In genomic region chr2:15820283-15820591, GRCh38 we compare ENCODE assay signal across 19 cellular contexts.
DNase-seq lines count a peak whose midpoint lies in the region; ATAC-seq and TF ChIP-seq lines count a peak whose summit lies in the region.
"Had no signal": no experiment of that assay in that cellular context is flagged by ENCODE, and none has a peak within 500 bp of the region (broad histone marks: within the 10 kb centered on the region; RNA-seq: fewer than 3 reads in every experiment).

No MANE protein-coding gene starts in this region.

- H3K4me1 Mint-ChIP-seq in nephron (peaks cover 54% of the 10 kb centered on the region), neural crest cell (peaks cover 53% of the 10 kb centered on the region)
- H3K4me1 Mint-ChIP-seq: B cell had no signal

- TF ChIP-seq CTCF in nephron (IDR thresholded peaks at IDR 0.05; ENCODE audit: unreplicated experiment in 3 of 3): no peak
- no peak for TF ChIP-seq CTCF in neural crest cell (conservative IDR thresholded peaks at IDR 0.05)

- DNase-seq in SK-N-DZ (ENCODE audit: low spot score) (peak; percentile 95), neural crest cell (ENCODE audit: low read depth, low spot score) (no peak), sciatic nerve (ENCODE audit: low spot score) (no peak), cerebellum (ENCODE audit: low spot score) (no peak), iPS-NIHi7 (ENCODE audit: extremely low spot score) (no peak), left lobe of liver (ENCODE audit: low spot score) (no peak)
- DNase-seq: AML-193; Caco-2; Calu3; CD4-positive, alpha-beta T cell; CD8-positive, alpha-beta T cell; DMS79; DND-41; EL; GF-D8 had no signal

- ATAC-seq in sciatic nerve (peak; percentile 37), GM21717 (IDR thresholded peaks at IDR 0.05; ENCODE audit: unreplicated experiment) (no peak), left lobe of liver (no peak)
- ATAC-seq: A549; CD8-positive, alpha-beta T cell had no signal

- H3K36me3 Mint-ChIP-seq in nephron (ENCODE audit: low read depth): no peaks in the 10 kb centered on the region
- no peaks in the 10 kb centered on the region for H3K36me3 Mint-ChIP-seq in neural crest cell (ENCODE audit: low read depth)
- H3K36me3 Mint-ChIP-seq: CD8-positive, alpha-beta T cell had no signal

- H3K27ac Mint-ChIP-seq in nephron (peak overlapping the region; percentile 33 to 96 (median 87)), neural crest cell (ENCODE audit: unreplicated experiment) (peak overlapping the region; percentile 63)
- H3K27ac Mint-ChIP-seq: B cell; CD4-positive, alpha-beta T cell; CD8-positive, alpha-beta T cell had no signal

- no peaks in the 10 kb centered on the region for H3K9me3 Mint-ChIP-seq in nephron
- no peaks in the 10 kb centered on the region for H3K9me3 Mint-ChIP-seq in neural crest cell
- H3K9me3 Mint-ChIP-seq: CD4-positive, alpha-beta T cell; CD8-positive, alpha-beta T cell had no signal

- intact Hi-C loops in sciatic nerve (cut with DNase I): no loop called here

- peaks cover 38% of the 10 kb centered on the region for H3K27me3 Mint-ChIP-seq in nephron (ENCODE audit: low read depth)
- H3K27me3 Mint-ChIP-seq in neural crest cell (ENCODE audit: low read depth): no peaks in the 10 kb centered on the region

- H3K4me3 Mint-ChIP-seq in nephron (no peak overlapping the region), neural crest cell (no peak overlapping the region)
- H3K4me3 Mint-ChIP-seq: B cell; CD4-positive, alpha-beta T cell; CD8-positive, alpha-beta T cell had no signal
